In the genomic region with DNA sequence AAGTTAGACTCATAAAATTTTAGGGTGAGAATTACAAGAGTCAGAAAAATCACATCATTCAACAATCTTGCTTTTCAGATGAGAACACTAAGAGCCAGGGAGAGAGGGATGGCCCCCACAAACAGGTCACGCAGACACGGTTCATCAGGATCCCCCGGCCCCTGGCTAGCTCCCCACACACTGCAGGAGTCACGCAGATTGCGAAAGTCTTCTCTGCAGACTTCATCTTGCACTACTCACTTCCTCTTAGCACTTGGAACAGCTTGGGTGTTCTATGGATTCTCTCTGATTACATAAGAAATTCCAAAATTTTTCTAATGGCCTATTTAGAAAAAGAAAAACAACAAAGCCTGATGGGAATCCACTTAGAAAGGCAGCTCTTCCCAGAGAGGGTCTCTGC, we compare ENCODE assay signal across 11 cellular contexts. TPM values are rescaled to one million over a fixed set of nuclear protein-coding genes. Genes with fewer than 3 reads are reported as not detected.
DNase-seq lines count a peak whose midpoint lies in the region; ATAC-seq, FAIRE-seq and TF ChIP-seq lines count a peak whose summit lies in the region.
"Had no signal": no experiment of that assay in that cellular context is flagged by ENCODE, and none has a peak within 500 bp of the region (broad histone marks: within the 10 kb centered on the region; RNA-seq: fewer than 3 reads in every experiment).

No MANE protein-coding gene starts in this region.

- H3K27ac ChIP-seq in GM12878 (ENCODE audit: control insufficient read depth, insufficient read depth) (no peak overlapping the region), HepG2 (ENCODE audit: extremely low read length, insufficient read depth, low read length) (no peak overlapping the region)

- no peak for TF ChIP-seq EP300 in GM12878 (IDR thresholded peaks at IDR 0.05; ENCODE audit: borderline replicate concordance in 1 of 2, control insufficient read depth in 1 of 2, low read depth in 2 of 2, low read length in 2 of 2)
- TF ChIP-seq EP300 in HepG2 (IDR thresholded peaks at IDR 0.05; ENCODE audit: low read depth in 2 of 2, low read length in 2 of 2) = no peak
- TF ChIP-seq EP300 in HepG2 (CRISPR knock-in tag; IDR thresholded peaks at IDR 0.05; ENCODE audit: borderline replicate concordance) = no peak

- intact Hi-C loops in GM12878 (cut with micrococcal nuclease; ENCODE audit: unreplicated experiment) = no loop called here
- intact Hi-C loops in HepG2 (cut with micrococcal nuclease; ENCODE audit: unreplicated experiment) = no loop called here
- intact Hi-C loops in activated CD4-positive, alpha-beta T cell treated with anti-CD3 and anti-CD28 coated beads for 36 hours (cut with DNase I, micrococcal nuclease) = no loop called here

- TF ChIP-seq CTCF in GM12878 (IDR thresholded peaks at IDR 0.05 in 2 of 3, conservative IDR thresholded peaks at IDR 0.05 in 1 of 3; ENCODE audit: control insufficient read depth in 2 of 3, extremely low read depth in 1 of 3, insufficient read depth in 1 of 3, low read depth in 3 of 3, low read length in 3 of 3) (no peak), HepG2 (CRISPR knock-in tag; IDR thresholded peaks at IDR 0.05) (no peak)

- CTCF ChIA-PET in GM12878 (lab: Yijun Ruan, JAX) (no interaction called here), HepG2 (lab: Yijun Ruan, JAX; ENCODE audit: low intra/inter-chr PET ratio, low total read pairs) (no interaction called here)
- CTCF ChIA-PET in activated CD4-positive, alpha-beta T cell treated with anti-CD3 and anti-CD28 coated beads for 36 hours (lab: Charles Lee) = no interaction called here

- H3K4me3 ChIP-seq in GM12878 = no peak overlapping the region
- H3K4me3 ChIP-seq in HepG2 (replicated peaks in 1 of 3; ENCODE audit: insufficient read depth in 1 of 3, low read depth in 2 of 3, low read length in 3 of 3) = peak overlapping the region in 2 of 3 experiments; percentile 19 to 21; a peak in 1 of 6 replicates

- BruUV-seq in GM12878 (replicated peaks; lab: Mats Ljungman, UMichigan) (no TSS peak), HepG2 (replicated peaks; lab: Mats Ljungman, UMichigan) (no TSS peak)

- H3K36me3 Mint-ChIP-seq in activated CD4-positive, alpha-beta T cell treated with anti-CD3 and anti-CD28 coated beads for 36 hours (ENCODE audit: low read depth) = no peaks in the 10 kb centered on the region
- H3K36me3 Mint-ChIP-seq: activated naive CD4-positive, alpha-beta T cell treated with anti-CD3 and anti-CD28 coated beads, Interleukin-2, amount 50 U/mL, for 24 hours had no signal

- SMC1A ChIA-PET in GM12878 (lab: Charles Lee; ENCODE audit: uncharacterized antibody, unreplicated experiment) = no interaction called here

- H3K4me1 Mint-ChIP-seq in activated CD4-positive, alpha-beta T cell treated with anti-CD3 and anti-CD28 coated beads for 36 hours = no peaks in the 10 kb centered on the region
- H3K4me1 Mint-ChIP-seq: activated naive CD4-positive, alpha-beta T cell treated with anti-CD3 and anti-CD28 coated beads, Interleukin-2, amount 50 U/mL, for 24 hours; stimulated activated naive CD8-positive, alpha-beta T cell treated with anti-CD3 and anti-CD28 coated beads, Interleukin-15, amount 100 ng/mL, for 72 hours had no signal

- H3K9me3 ChIP-seq in GM12878 (replicated peaks; ENCODE audit: control insufficient read depth, insufficient read depth, low read length) (no peaks in the 10 kb centered on the region), HepG2 (ENCODE audit: low read length) (no peaks in the 10 kb centered on the region)

- in situ Hi-C loops in GM12878 (cut with MboI) = no loop called here
- in situ Hi-C loops in HepG2 (cut with HindIII; ENCODE audit: extremely low pct_ligation_motif_present, low pct_unique_long_range_greater_than_20kb) = no loop called here

- H3K27me3 ChIP-seq in GM12878 (replicated peaks in 1 of 2; ENCODE audit: control insufficient read depth in 2 of 2, insufficient read depth in 2 of 2, low read length in 1 of 2) (no peaks in the 10 kb centered on the region), HepG2 (ENCODE audit: control insufficient read depth in 1 of 2, insufficient read depth in 2 of 2, low read length in 2 of 2) (no peaks in the 10 kb centered on the region; a peak in 1 of 5 replicates)

- H3K4me3 Mint-ChIP-seq in activated CD4-positive, alpha-beta T cell treated with anti-CD3 and anti-CD28 coated beads for 36 hours = no peak overlapping the region
- H3K4me3 Mint-ChIP-seq: activated naive CD4-positive, alpha-beta T cell treated with anti-CD3 and anti-CD28 coated beads, Interleukin-2, amount 50 U/mL, for 24 hours; stimulated activated naive CD8-positive, alpha-beta T cell treated with anti-CD3 and anti-CD28 coated beads, Interleukin-15, amount 100 ng/mL, for 72 hours had no signal

- ATAC-seq in GM12878 (no peak), HepG2 (no peak), HG03354 (IDR thresholded peaks at IDR 0.05; ENCODE audit: poor library complexity, severe bottlenecking, unreplicated experiment) (no peak), HG03108 (IDR thresholded peaks at IDR 0.05; ENCODE audit: unreplicated experiment) (no peak)
- no peak for ATAC-seq in activated CD4-positive, alpha-beta T cell treated with anti-CD3 and anti-CD28 coated beads for 36 hours
- ATAC-seq: stimulated activated naive CD8-positive, alpha-beta T cell treated with anti-CD3 and anti-CD28 coated beads, Interleukin-15, amount 100 ng/mL, for 72 hours had no signal

- FAIRE-seq in GM12878 (lab: Jason Lieb, UNC) (no peak), HepG2 (lab: Jason Lieb, UNC) (no peak), urothelium cell line (lab: Jason Lieb, UNC) (no peak)

- DNase-seq in LHCN-M2 (ENCODE audit: low read depth) (peak; percentile 34), GM12878 (ENCODE audit: low read depth, low spot score) (no peak), HepG2 (ENCODE audit: low spot score) (no peak), urothelium cell line (ENCODE audit: low spot score) (peak; percentile 25)
- DNase-seq in activated CD4-positive, alpha-beta T cell treated with anti-CD3 and anti-CD28 coated beads for 36 hours = no peak
- DNase-seq: mammary epithelial cell; NCI-H1436 treated with DMSO at 0.1 percent for 48 hours; stimulated activated naive CD8-positive, alpha-beta T cell treated with anti-CD3 and anti-CD28 coated beads, Interleukin-15, amount 100 ng/mL, for 72 hours had no signal

- RAD21 ChIA-PET in GM12878 (lab: Charles Lee; ENCODE audit: unreplicated experiment) = no interaction called here

- TF ChIP-seq RAD21 in GM12878 (IDR thresholded peaks at IDR 0.05; ENCODE audit: insufficient read depth, low read depth, low read length) (no peak), HepG2 (CRISPR knock-in tag; IDR thresholded peaks at IDR 0.05) (no peak)

- POLR2A ChIA-PET in GM12878 (lab: Charles Lee) (no interaction called here), HepG2 (lab: Yijun Ruan, JAX) (interaction anchor here (1.2 kb wide), 1 partner anchor 22 kb away, joined by 4 read pairs; the partner anchor contains the start of gene SULT1C2)
- POLR2A ChIA-PET in activated CD4-positive, alpha-beta T cell treated with anti-CD3 and anti-CD28 coated beads for 36 hours (lab: Charles Lee) = no interaction called here

- H3K9ac ChIP-seq in GM12878 (ENCODE audit: control insufficient read depth, insufficient read depth, low read length) (no peak overlapping the region), HepG2 (ENCODE audit: insufficient read depth, low read depth, low read length) (no peak overlapping the region)

- H2AFZ ChIP-seq in GM12878 (ENCODE audit: control insufficient read depth, low read depth, low read length) = no peak overlapping the region
- H2AFZ ChIP-seq in HepG2 (ENCODE audit: low read length) = no peak overlapping the region

- WGBS in GM12878 (ENCODE audit: insufficient coverage, insufficient replicate concordance, low lambda C conversion rate, missing lambda C conversion rate) = 34% methylated on average over 5 of the region's 5 CpGs
- 11% methylated on average over 5 of the region's 5 CpGs for WGBS in HepG2 (ENCODE audit: low lambda C conversion rate)

- no peak overlapping the region for H3K4me2 ChIP-seq in GM12878 (ENCODE audit: control insufficient read depth, insufficient read depth)
- peak overlapping the region; percentile 62 for H3K4me2 ChIP-seq in HepG2 (ENCODE audit: low read depth, low read length)

- H4K20me1 ChIP-seq in GM12878 (ENCODE audit: control insufficient read depth, insufficient read depth) (no peaks in the 10 kb centered on the region), HepG2 (ENCODE audit: insufficient read depth, low read length) (no peaks in the 10 kb centered on the region)

- H3K9me3 Mint-ChIP-seq in activated CD4-positive, alpha-beta T cell treated with anti-CD3 and anti-CD28 coated beads for 36 hours (ENCODE audit: low read depth) = no peaks in the 10 kb centered on the region
- H3K9me3 Mint-ChIP-seq: activated naive CD4-positive, alpha-beta T cell treated with anti-CD3 and anti-CD28 coated beads, Interleukin-2, amount 50 U/mL, for 24 hours; stimulated activated naive CD8-positive, alpha-beta T cell treated with anti-CD3 and anti-CD28 coated beads, Interleukin-15, amount 100 ng/mL, for 72 hours had no signal

- H3K36me3 ChIP-seq in GM12878 (ENCODE audit: control insufficient read depth in 2 of 2, insufficient read depth in 2 of 2, low read length in 1 of 2) (no peaks in the 10 kb centered on the region), HepG2 (replicated peaks in 1 of 2; ENCODE audit: control insufficient read depth in 1 of 2, insufficient read depth in 2 of 2, low read length in 2 of 2) (no peaks in the 10 kb centered on the region)

- H3K27ac Mint-ChIP-seq in activated CD4-positive, alpha-beta T cell treated with anti-CD3 and anti-CD28 coated beads for 36 hours = no peak overlapping the region
- H3K27ac Mint-ChIP-seq: activated naive CD4-positive, alpha-beta T cell treated with anti-CD3 and anti-CD28 coated beads, Interleukin-2, amount 50 U/mL, for 24 hours; stimulated activated naive CD8-positive, alpha-beta T cell treated with anti-CD3 and anti-CD28 coated beads, Interleukin-15, amount 100 ng/mL, for 72 hours had no signal

- H3K4me1 ChIP-seq in GM12878 (ENCODE audit: control insufficient read depth, insufficient read depth, low read length) (no peaks in the 10 kb centered on the region), HepG2 (ENCODE audit: insufficient read depth, low read length) (peaks cover 71% of the 10 kb centered on the region)

- TF ChIP-seq POLR2A in GM12878 (IDR thresholded peaks at IDR 0.05; ENCODE audit: low read depth, low read length) (no peak), HepG2 (IDR thresholded peaks at IDR 0.05; ENCODE audit: insufficient read depth in 1 of 2, low read depth in 2 of 2, low read length in 2 of 2) (no peak)

- H3K79me2 ChIP-seq in GM12878 (ENCODE audit: control insufficient read depth, insufficient read depth, low read length) (no peaks in the 10 kb centered on the region), HepG2 (ENCODE audit: insufficient read depth, low read length) (no peaks in the 10 kb centered on the region)

- peaks cover 10% of the 10 kb centered on the region for H3K27me3 Mint-ChIP-seq in activated CD4-positive, alpha-beta T cell treated with anti-CD3 and anti-CD28 coated beads for 36 hours

RNA-seq across cellular contexts. Expression of gene SULT1C2, which starts 21.6 kb away (rescaled TPM):
- total RNA-seq in LHCN-M2 (2014; rRNA removed) = 0.06 TPM in 1 of 2 replicates, not detected in the other
- polyA plus RNA-seq in LHCN-M2 (2012) = 0.01 TPM
- total RNA-seq in GM12878 (2013; cell fraction: nucleolus; rRNA removed) = not detected in 2 replicates
- total RNA-seq in GM12878 (2014; rRNA removed) = not detected in 2 replicates
- total RNA-seq in GM12878 (2014; rRNA removed; fragmentation: Illumina TruSeq; extraction: Trizol) = not detected in 2 replicates
- 0.03 and 0.05 TPM in 2 replicates for total RNA-seq in GM12878 (2021)
- not detected for polyA plus RNA-seq in GM12878 (2011; ENCODE audit: low read depth)
- polyA plus RNA-seq in GM12878 (2011; rRNA removed) = 0.04 TPM in 1 of 2 replicates, not detected in the other
- polyA plus RNA-seq in GM12878 (2011; cell fraction: cytosol; rRNA removed) = not detected in 2 replicates
- 0.12 and 0.28 TPM in 2 replicates for polyA plus RNA-seq in GM12878 (2011; cell fraction: nucleus; rRNA removed)
- not detected in 2 replicates for polyA plus RNA-seq in GM12878 (2012)
- polyA plus RNA-seq in GM12878 (2014; fragmentation: Illumina TruSeq; extraction: Trizol) = not detected in 2 replicates
- polyA plus RNA-seq in GM12878 (2014; fragmentation: Nextera tagmentation; extraction: Ambion mirVana) = under 1 TPM in 1 of 2 experiments, not detected in 1; 0.07 TPM
- polyA plus RNA-seq in GM12878 (2014; rRNA removed) = not detected in 2 replicates
- not detected for polyA plus RNA-seq in GM12878 (2016; fragmentation: Nextera tagmentation; extraction: Ambion mirVana)
- polyA minus RNA-seq in GM12878 (2011; rRNA and poly(A)+ RNA removed) = 0.44 TPM in 1 of 2 replicates, not detected in the other
- polyA minus RNA-seq in GM12878 (2011; cell fraction: cytosol; rRNA and poly(A)+ RNA removed) = not detected in 2 replicates
- polyA minus RNA-seq in GM12878 (2011; cell fraction: nucleus; rRNA and poly(A)+ RNA removed) = not detected in 2 replicates
- 6.2 and 10.1 TPM in 2 replicates for total RNA-seq in HepG2 (2016; rRNA removed; fragmentation: Illumina TruSeq; extraction: Trizol)
- total RNA-seq in HepG2 (2016; cell fraction: cytosol; rRNA removed; fragmentation: Illumina TruSeq; extraction: Trizol; ENCODE audit: low read depth) = 0.81 and 4.8 TPM in 2 replicates
- total RNA-seq in HepG2 (2016; cell fraction: insoluble cytoplasmic fraction; rRNA removed; fragmentation: Illumina TruSeq; extraction: Trizol) = 7.5 and 9.2 TPM in 2 replicates
- 2.1 and 3.2 TPM in 2 replicates for total RNA-seq in HepG2 (2016; cell fraction: membrane; rRNA removed; fragmentation: Illumina TruSeq; extraction: Trizol)
- 4.2 and 5.9 TPM in 2 replicates for total RNA-seq in HepG2 (2016; cell fraction: nucleus; rRNA removed; fragmentation: Illumina TruSeq; extraction: Trizol)
- 4.0 and 5.3 TPM in 2 replicates for polyA plus RNA-seq in HepG2 (2011; rRNA removed)
- polyA plus RNA-seq in HepG2 (2011; cell fraction: cytosol; rRNA removed) = 4.4 and 6.7 TPM in 2 replicates
- polyA plus RNA-seq in HepG2 (2011; cell fraction: nucleus; rRNA removed) = 5.6 and 7.2 TPM in 2 replicates
- polyA plus RNA-seq in HepG2 (2012) = 3.1 and 14.5 TPM in 2 replicates
- polyA plus RNA-seq in HepG2 (2016; cell fraction: cytosol; fragmentation: Illumina TruSeq; extraction: Trizol; ENCODE audit: low read depth) = 1.6 and 2.3 TPM in 2 replicates
- 12.6 and 14.3 TPM in 2 replicates for polyA plus RNA-seq in HepG2 (2016; cell fraction: insoluble cytoplasmic fraction; fragmentation: Illumina TruSeq; extraction: Trizol; ENCODE audit: low read depth)
- polyA plus RNA-seq in HepG2 (2016; cell fraction: membrane; fragmentation: Illumina TruSeq; extraction: Trizol; ENCODE audit: low read depth) = 2.3 and 3.3 TPM in 2 replicates
- polyA plus RNA-seq in HepG2 (2016; cell fraction: nucleus; fragmentation: Illumina TruSeq; extraction: Trizol; ENCODE audit: insufficient read depth, low read depth) = 16.6 and 18.6 TPM in 2 replicates
- polyA minus RNA-seq in HepG2 (2011; rRNA and poly(A)+ RNA removed; ENCODE audit: low replicate concordance) = 3.1 TPM in 1 of 2 replicates, not detected in the other
- 2.8 and 4.4 TPM in 2 replicates for polyA minus RNA-seq in HepG2 (2011; cell fraction: cytosol; rRNA and poly(A)+ RNA removed)
- 3.9 and 7.3 TPM in 2 replicates for polyA minus RNA-seq in HepG2 (2011; cell fraction: nucleus; rRNA and poly(A)+ RNA removed)
- not detected for total RNA-seq in activated CD4-positive, alpha-beta T cell treated with anti-CD3 and anti-CD28 coated beads for 36 hours
- total RNA-seq: mammary epithelial cell had no signal
- polyA plus RNA-seq: mammary epithelial cell had no signal

RNA-seq across cellular contexts. Expression of gene SULT1C3, which starts 27.3 kb away (rescaled TPM):
- not detected in 2 replicates for total RNA-seq in LHCN-M2 (2014; rRNA removed)
- polyA plus RNA-seq in LHCN-M2 (2012) = not detected
- total RNA-seq in GM12878 (2013; cell fraction: nucleolus; rRNA removed) = not detected in 2 replicates
- not detected in 2 replicates for total RNA-seq in GM12878 (2014; rRNA removed)
- not detected in 2 replicates for total RNA-seq in GM12878 (2014; rRNA removed; fragmentation: Illumina TruSeq; extraction: Trizol)
- not detected in 2 replicates for total RNA-seq in GM12878 (2021)
- polyA plus RNA-seq in GM12878 (2011; ENCODE audit: low read depth) = not detected
- polyA plus RNA-seq in GM12878 (2011; rRNA removed) = not detected in 2 replicates
- not detected in 2 replicates for polyA plus RNA-seq in GM12878 (2011; cell fraction: cytosol; rRNA removed)
- polyA plus RNA-seq in GM12878 (2011; cell fraction: nucleus; rRNA removed) = not detected in 2 replicates
- polyA plus RNA-seq in GM12878 (2012) = not detected in 2 replicates
- not detected in 2 replicates for polyA plus RNA-seq in GM12878 (2014; fragmentation: Illumina TruSeq; extraction: Trizol)
- polyA plus RNA-seq in GM12878 (2014; fragmentation: Nextera tagmentation; extraction: Ambion mirVana) = not detected
- polyA plus RNA-seq in GM12878 (2014; rRNA removed) = not detected in 2 replicates
- not detected for polyA plus RNA-seq in GM12878 (2016; fragmentation: Nextera tagmentation; extraction: Ambion mirVana)
- polyA minus RNA-seq in GM12878 (2011; rRNA and poly(A)+ RNA removed) = not detected in 2 replicates
- not detected in 2 replicates for polyA minus RNA-seq in GM12878 (2011; cell fraction: cytosol; rRNA and poly(A)+ RNA removed)
- polyA minus RNA-seq in GM12878 (2011; cell fraction: nucleus; rRNA and poly(A)+ RNA removed) = not detected in 2 replicates
- not detected in 2 replicates for total RNA-seq in HepG2 (2016; rRNA removed; fragmentation: Illumina TruSeq; extraction: Trizol)
- not detected in 2 replicates for total RNA-seq in HepG2 (2016; cell fraction: cytosol; rRNA removed; fragmentation: Illumina TruSeq; extraction: Trizol; ENCODE audit: low read depth)
- total RNA-seq in HepG2 (2016; cell fraction: insoluble cytoplasmic fraction; rRNA removed; fragmentation: Illumina TruSeq; extraction: Trizol) = not detected in 2 replicates
- total RNA-seq in HepG2 (2016; cell fraction: membrane; rRNA removed; fragmentation: Illumina TruSeq; extraction: Trizol) = not detected in 2 replicates
- not detected in 2 replicates for total RNA-seq in HepG2 (2016; cell fraction: nucleus; rRNA removed; fragmentation: Illumina TruSeq; extraction: Trizol)
- polyA plus RNA-seq in HepG2 (2011; rRNA removed) = not detected in 2 replicates
- polyA plus RNA-seq in HepG2 (2011; cell fraction: cytosol; rRNA removed) = not detected in 2 replicates
- not detected in 2 replicates for polyA plus RNA-seq in HepG2 (2011; cell fraction: nucleus; rRNA removed)
- polyA plus RNA-seq in HepG2 (2012) = not detected in 2 replicates
- not detected in 2 replicates for polyA plus RNA-seq in HepG2 (2016; cell fraction: cytosol; fragmentation: Illumina TruSeq; extraction: Trizol; ENCODE audit: low read depth)
- polyA plus RNA-seq in HepG2 (2016; cell fraction: insoluble cytoplasmic fraction; fragmentation: Illumina TruSeq; extraction: Trizol; ENCODE audit: low read depth) = not detected in 2 replicates
- polyA plus RNA-seq in HepG2 (2016; cell fraction: membrane; fragmentation: Illumina TruSeq; extraction: Trizol; ENCODE audit: low read depth) = not detected in 2 replicates
- not detected in 2 replicates for polyA plus RNA-seq in HepG2 (2016; cell fraction: nucleus; fragmentation: Illumina TruSeq; extraction: Trizol; ENCODE audit: insufficient read depth, low read depth)
- polyA minus RNA-seq in HepG2 (2011; rRNA and poly(A)+ RNA removed; ENCODE audit: low replicate concordance) = not detected in 2 replicates
- not detected in 2 replicates for polyA minus RNA-seq in HepG2 (2011; cell fraction: cytosol; rRNA and poly(A)+ RNA removed)
- polyA minus RNA-seq in HepG2 (2011; cell fraction: nucleus; rRNA and poly(A)+ RNA removed) = not detected in 2 replicates
- total RNA-seq in activated CD4-positive, alpha-beta T cell treated with anti-CD3 and anti-CD28 coated beads for 36 hours = not detected
- total RNA-seq: mammary epithelial cell had no signal
- polyA plus RNA-seq: mammary epithelial cell had no signal

Comparison
In these comparisons a context has a peak if more than half of its experiments do, and no peak if none do; other contexts are left out.
1. DNase-seq: peak in LHCN-M2 (single experiment) and urothelium cell line (single experiment); none in GM12878 (single experiment), HepG2 (single experiment) and activated CD4-positive, alpha-beta T cell treated with anti-CD3 and anti-CD28 coated beads for 36 hours (single experiment).